ENCODE assay signal across 14 cellular contexts in genomic region chr4:1305261-1305711, GRCh38. TPM values are rescaled to one million over a fixed set of nuclear protein-coding genes. Genes with fewer than 3 reads are reported as not detected.
A peak's percentile ranks its signal among the peaks of the same experiment; 100 is the strongest.
DNase-seq lines count a peak whose midpoint lies in the region; ATAC-seq and TF ChIP-seq lines count a peak whose summit lies in the region.
"Had no signal": no experiment of that assay in that cellular context is flagged by ENCODE, and none has a peak within 500 bp of the region (broad histone marks: within the 10 kb centered on the region; RNA-seq: fewer than 3 reads in every experiment).

No MANE protein-coding gene starts in this region.

- peak overlapping the region; percentile 71 for H3K4me2 ChIP-seq in BLaER1

- POLR2A ChIA-PET in naive thymus-derived CD4-positive, alpha-beta T cell (lab: Charles Lee) = no interaction called here

- ATAC-seq in T-helper 17 cell = no peak
- ATAC-seq in naive thymus-derived CD4-positive, alpha-beta T cell = no peak
- no peak for ATAC-seq in HG03095 (IDR thresholded peaks at IDR 0.05; ENCODE audit: unreplicated experiment)
- ATAC-seq: heart left ventricle, left cardiac atrium had no signal

- CTCF ChIA-PET in naive thymus-derived CD4-positive, alpha-beta T cell (lab: Charles Lee) = no interaction called here

- no peak for TF ChIP-seq POLR2A in esophagus squamous epithelium (IDR thresholded peaks at IDR 0.05)

- no peaks in the 10 kb centered on the region for H3K9me3 Mint-ChIP-seq in naive thymus-derived CD4-positive, alpha-beta T cell
- H3K9me3 Mint-ChIP-seq: HFFc6 had no signal

- peaks cover 53% of the 10 kb centered on the region for H3K4me1 Mint-ChIP-seq in T-helper 17 cell
- H3K4me1 Mint-ChIP-seq in naive thymus-derived CD4-positive, alpha-beta T cell = peaks cover 33 to 74% (median 62%) of the 10 kb centered on the region in 7 donors

- 0 out of 2 replicates have a peak overlapping the region, but pooled peaks have one; percentile 20 for H3K9ac ChIP-seq in BLaER1

- H3K4me1 ChIP-seq in BLaER1 (peaks cover 62% of the 10 kb centered on the region), esophagus squamous epithelium (peaks cover 24 to 61% (median 52%) of the 10 kb centered on the region in 3 donors)
- peaks cover 21% of the 10 kb centered on the region in 2 donors for H3K4me1 ChIP-seq in naive thymus-derived CD4-positive, alpha-beta T cell (ENCODE audit: control insufficient read depth in 2 of 2, insufficient read depth in 2 of 2, low read length in 2 of 2)

- H3K4me3 Mint-ChIP-seq in T-helper 17 cell = peak overlapping the region; percentile 69
- H3K4me3 Mint-ChIP-seq in naive thymus-derived CD4-positive, alpha-beta T cell = peak overlapping the region in 1 of 10 donors; percentile 32
- H3K4me3 Mint-ChIP-seq: HFFc6 had no signal

- no peaks in the 10 kb centered on the region for H3K27me3 Mint-ChIP-seq in T-helper 17 cell
- no peaks in the 10 kb centered on the region for H3K27me3 Mint-ChIP-seq in naive thymus-derived CD4-positive, alpha-beta T cell

- peak; percentile 89 for DNase-seq in DMS53 (lab: John Stamatoyannopoulos, UW)
- no peak for DNase-seq in T-helper 17 cell
- DNase-seq in esophagus squamous epithelium (lab: John Stamatoyannopoulos, UW) = no peak
- DNase-seq in NCI-H146 treated with DMSO at 0.1 percent for 48 hours (lab: John Stamatoyannopoulos, UW; ENCODE audit: unreplicated experiment) = no peak
- no peak for DNase-seq in naive thymus-derived CD4-positive, alpha-beta T cell
- DNase-seq in foreskin melanocyte = no peak
- DNase-seq: HFFc6, left cardiac atrium, MV-4-11, NCI-H2171 had no signal

- H3K36me3 Mint-ChIP-seq in T-helper 17 cell (ENCODE audit: low read depth) = no peaks in the 10 kb centered on the region
- peaks cover 0 to 27% (median 14%) of the 10 kb centered on the region in 5 donors for H3K36me3 Mint-ChIP-seq in naive thymus-derived CD4-positive, alpha-beta T cell

- intact Hi-C loops in esophagus squamous epithelium (cut with DNase I) = loop anchor here (5.0 kb wide), 1 partner anchor 37 kb away; no protein-coding TSS in a partner anchor
- intact Hi-C loops in naive thymus-derived CD4-positive, alpha-beta T cell (cut with micrococcal nuclease) = no loop called here

- H3K27ac ChIP-seq in BLaER1 (peak overlapping the region; percentile 5; the same call in 1 of the 2 replicates), esophagus squamous epithelium (peak overlapping the region in 3 of 4 donors; percentile 58 to 68 (median 59))
- no peak overlapping the region for H3K27ac ChIP-seq in naive thymus-derived CD4-positive, alpha-beta T cell (ENCODE audit: low read depth, low read length)
- H3K27ac ChIP-seq: heart left ventricle, SK-N-MC had no signal

- TF ChIP-seq CTCF in esophagus squamous epithelium (IDR thresholded peaks at IDR 0.05) = no peak

- H4K20me1 ChIP-seq in BLaER1 = peaks cover 97% of the 10 kb centered on the region

- H3K27me3 ChIP-seq in BLaER1 = no peaks in the 10 kb centered on the region
- no peaks in the 10 kb centered on the region for H3K27me3 ChIP-seq in esophagus squamous epithelium
- H3K27me3 ChIP-seq in naive thymus-derived CD4-positive, alpha-beta T cell (ENCODE audit: control insufficient read depth in 2 of 2, insufficient read depth in 2 of 2, low read length in 2 of 2) = no peaks in the 10 kb centered on the region
- H3K27me3 ChIP-seq: heart left ventricle had no signal

- H3K27ac Mint-ChIP-seq in T-helper 17 cell = peak overlapping the region; percentile 95
- peak overlapping the region in 2 of 9 donors; percentile 54 to 62 for H3K27ac Mint-ChIP-seq in naive thymus-derived CD4-positive, alpha-beta T cell
- H3K27ac Mint-ChIP-seq: HFFc6 had no signal

- peaks cover 40% of the 10 kb centered on the region for H3K36me3 ChIP-seq in BLaER1
- peaks cover 0 to 27% (median 0%) of the 10 kb centered on the region in 3 donors for H3K36me3 ChIP-seq in esophagus squamous epithelium
- peaks cover 0 to 13% (median 0%) of the 10 kb centered on the region in 3 experiments for H3K36me3 ChIP-seq in naive thymus-derived CD4-positive, alpha-beta T cell (ENCODE audit: control insufficient read depth in 2 of 3, insufficient read depth in 3 of 3, low read length in 3 of 3)

- 84% methylated on average over 4 to 10 of the region's 13 CpGs for WGBS in esophagus squamous epithelium, 2 donors

- no peaks in the 10 kb centered on the region for H3K9me3 ChIP-seq in BLaER1
- H3K9me3 ChIP-seq in T-helper 17 cell (ENCODE audit: control insufficient read depth, low read length, poor library complexity, severe bottlenecking) = no peaks in the 10 kb centered on the region
- H3K9me3 ChIP-seq in esophagus squamous epithelium = no peaks in the 10 kb centered on the region
- H3K9me3 ChIP-seq in naive thymus-derived CD4-positive, alpha-beta T cell (ENCODE audit: control insufficient read depth in 2 of 3, low read length in 3 of 3) = no peaks in the 10 kb centered on the region
- H3K9me3 ChIP-seq: heart left ventricle had no signal

- H3K4me3 ChIP-seq in BLaER1 (no peak overlapping the region), esophagus squamous epithelium (no peak overlapping the region)
- no peak overlapping the region for H3K4me3 ChIP-seq in naive thymus-derived CD4-positive, alpha-beta T cell (ENCODE audit: low read length)
- H3K4me3 ChIP-seq: heart left ventricle, SK-N-MC had no signal

RNA-seq across cellular contexts. Expression of gene MAEA, which starts 15.6 kb away (rescaled TPM):
- total RNA-seq in T-helper 17 cell (10 to 100 TPM; 46.9 to 75.8 TPM), esophagus squamous epithelium (10 to 100 TPM; 56.6 to 78.7 (median 67.5) TPM)
- total RNA-seq in naive thymus-derived CD4-positive, alpha-beta T cell = 10 to 100 TPM; 56.2 to 92.2 (median 79.4) TPM
- polyA plus RNA-seq in naive thymus-derived CD4-positive, alpha-beta T cell = 10 to 100 TPM; 45.3 to 88.5 TPM

RNA-seq across cellular contexts. Expression of gene UVSSA, which starts 41.7 kb away (rescaled TPM):
- total RNA-seq in T-helper 17 cell (10 to 100 TPM; 36.0 to 37.1 TPM), esophagus squamous epithelium (10 to 100 TPM in 3 of 4 donors, 1 to 10 TPM in 1; 7.2 to 12.8 (median 11.5) TPM)
- total RNA-seq in naive thymus-derived CD4-positive, alpha-beta T cell = 10 to 100 TPM; 29.5 to 44.1 (median 39.7) TPM
- 1 to 10 TPM; 3.2 to 9.1 TPM for polyA plus RNA-seq in naive thymus-derived CD4-positive, alpha-beta T cell

RNA-seq across cellular contexts. Expression of gene CTBP1, which starts 56.4 kb away (rescaled TPM):
- 100 to 1,000 TPM; 164 to 184 TPM for total RNA-seq in T-helper 17 cell
- 100 to 1,000 TPM in 3 of 4 donors, 10 to 100 TPM in 1; 72.2 to 121 (median 113) TPM for total RNA-seq in esophagus squamous epithelium
- 100 to 1,000 TPM; 177 to 233 (median 200) TPM for total RNA-seq in naive thymus-derived CD4-positive, alpha-beta T cell
- 10 to 100 TPM; 57.2 to 79.2 TPM for polyA plus RNA-seq in naive thymus-derived CD4-positive, alpha-beta T cell
